23 cellular contexts compared by ENCODE assay signal in genomic region chr21:19261731-19262367, GRCh38.
"Had no signal": no experiment of that assay in that cellular context is flagged by ENCODE, and none has a peak within 500 bp of the region (broad histone marks: within the 10 kb centered on the region; RNA-seq: fewer than 3 reads in every experiment).

No MANE protein-coding gene starts in this region.

- H3K4me3 ChIP-seq: ascending aorta, body of pancreas, SJCRH30 had no signal

- ATAC-seq: activated naive CD4-positive, alpha-beta T cell treated with anti-CD3 and anti-CD28 coated beads, Interleukin-2, amount 50 U/mL, for 72 hours; activated naive CD8-positive, alpha-beta T cell treated with anti-CD3 and anti-CD28 coated beads, Interleukin-2, amount 50 U/mL, for 24 hours; activated T-cell treated with anti-CD3 and anti-CD28 coated beads, Interleukin-2, amount 50 U/mL, for 4 hours; body of pancreas had no signal

- H3K36me3 Mint-ChIP-seq: activated CD4-positive, alpha-beta memory T cell treated with anti-CD3 and anti-CD28 coated beads for 36 hours; activated naive CD4-positive, alpha-beta T cell treated with anti-CD3 and anti-CD28 coated beads, Interleukin-2, amount 50 U/mL, for 72 hours; IgD-negative memory B cell had no signal

- H3K9me3 ChIP-seq: ascending aorta, body of pancreas, SJCRH30, SK-N-SH had no signal

- H3K4me1 ChIP-seq: ascending aorta, body of pancreas, SJCRH30 had no signal

- H3K27ac ChIP-seq: ascending aorta, body of pancreas, SJCRH30, VCaP had no signal

- H3K27ac Mint-ChIP-seq: activated CD4-positive, alpha-beta memory T cell treated with anti-CD3 and anti-CD28 coated beads for 36 hours; activated CD4-positive, alpha-beta T cell treated with anti-CD3 and anti-CD28 coated beads, Interleukin-2, amount 10 ng/mL, durations not matched to agents 7 days and 5 days; activated naive CD4-positive, alpha-beta T cell treated with anti-CD3 and anti-CD28 coated beads, Interleukin-2, amount 50 U/mL, for 72 hours; activated naive CD8-positive, alpha-beta T cell treated with anti-CD3 and anti-CD28 coated beads, Interleukin-2, amount 50 U/mL, for 24 hours; IgD-negative memory B cell had no signal

- DNase-seq: activated CD4-positive, alpha-beta memory T cell treated with anti-CD3 and anti-CD28 coated beads for 36 hours; activated CD4-positive, alpha-beta T cell treated with anti-CD3 and anti-CD28 coated beads, Interleukin-2, amount 10 ng/mL, durations not matched to agents 7 days and 5 days; activated CD4-positive, CD25-positive, alpha-beta regulatory T cell; activated CD8-positive, alpha-beta memory T cell treated with anti-CD3 and anti-CD28 coated beads for 24 hours; activated effector memory CD4-positive, alpha-beta T cell treated with anti-CD3 and anti-CD28 coated beads, Interleukin-2, amount 50 U/mL, for 16 hours; activated naive CD4-positive, alpha-beta T cell treated with Interleukin-2 at 50 U/mL for 16 hours; activated naive CD8-positive, alpha-beta T cell treated with anti-CD3 and anti-CD28 coated beads, Interleukin-2, amount 50 U/mL, for 24 hours; activated T-cell treated with anti-CD3 and anti-CD28 coated beads, Interleukin-2, amount 50 U/mL, for 4 hours; amniotic stem cell; body of pancreas; KG1; NCI-H1048; NCI-H2029; NCI-H345; NCI-H510A; NCI-H526 treated with DMSO at 0.1 percent for 48 hours; SJCRH30; SK-N-SH; T-helper 1 cell had no signal

- H3K4me3 Mint-ChIP-seq: activated CD4-positive, alpha-beta memory T cell treated with anti-CD3 and anti-CD28 coated beads for 36 hours; activated CD4-positive, alpha-beta T cell treated with anti-CD3 and anti-CD28 coated beads, Interleukin-2, amount 10 ng/mL, durations not matched to agents 7 days and 5 days; activated naive CD8-positive, alpha-beta T cell treated with anti-CD3 and anti-CD28 coated beads, Interleukin-2, amount 50 U/mL, for 24 hours; activated T-cell treated with anti-CD3 and anti-CD28 coated beads, Interleukin-2, amount 50 U/mL, for 4 hours; IgD-negative memory B cell had no signal

- H3K9ac ChIP-seq: SK-N-SH had no signal

- H3K4me1 Mint-ChIP-seq: activated CD4-positive, alpha-beta T cell treated with anti-CD3 and anti-CD28 coated beads, Interleukin-2, amount 10 ng/mL, durations not matched to agents 7 days and 5 days; activated naive CD8-positive, alpha-beta T cell treated with anti-CD3 and anti-CD28 coated beads, Interleukin-2, amount 50 U/mL, for 24 hours; IgD-negative memory B cell had no signal

- H3K36me3 ChIP-seq: ascending aorta, SJCRH30 had no signal

- H3K27me3 ChIP-seq: ascending aorta, body of pancreas, SJCRH30 had no signal

- H3K27me3 Mint-ChIP-seq: activated CD4-positive, alpha-beta memory T cell treated with anti-CD3 and anti-CD28 coated beads for 36 hours; activated CD4-positive, alpha-beta T cell treated with anti-CD3 and anti-CD28 coated beads, Interleukin-2, amount 10 ng/mL, durations not matched to agents 7 days and 5 days; activated naive CD8-positive, alpha-beta T cell treated with anti-CD3 and anti-CD28 coated beads, Interleukin-2, amount 50 U/mL, for 24 hours; IgD-negative memory B cell had no signal

- H3K4me2 ChIP-seq: SK-N-SH had no signal

- H3K9me3 Mint-ChIP-seq: activated CD4-positive, alpha-beta memory T cell treated with anti-CD3 and anti-CD28 coated beads for 36 hours had no signal
